In genomic region chr9:16627967-16628366, GRCh38 we compare ENCODE assay signal across 7 cellular contexts.
DNase-seq lines count a peak whose midpoint lies in the region; ATAC-seq and TF ChIP-seq lines count a peak whose summit lies in the region.

No MANE protein-coding gene starts in this region.

- H3K27ac ChIP-seq in transverse colon (peak overlapping the region; percentile 45 to 74 (median 56)), RWPE1 (no peak overlapping the region), substantia nigra (ENCODE audit: low read depth, low read length, poor library complexity, severe bottlenecking) (no peak overlapping the region)

- no peaks in the 10 kb centered on the region for H3K27me3 ChIP-seq in transverse colon

- TF ChIP-seq CTCF in transverse colon (IDR thresholded peaks at IDR 0.05) (no peak), RWPE1 (conservative IDR thresholded peaks at IDR 0.05; ENCODE audit: low read depth) (no peak)

- 63 to 70% methylated on average over 4 to 6 of the region's 6 CpGs for WGBS in transverse colon (ENCODE audit: low coverage in 1 of 2), 2 donors

- H3K9me3 ChIP-seq in transverse colon = no peaks in the 10 kb centered on the region

- intact Hi-C loops in transverse colon (cut with DNase I; ENCODE audit: low total_unique reads) = no loop called here

- TF ChIP-seq POLR2A in transverse colon (IDR thresholded peaks at IDR 0.05) = no peak

- H3K4me1 ChIP-seq in transverse colon = peaks cover 6 to 23% (median 13%) of the 10 kb centered on the region in 4 donors

- no peak for ATAC-seq in HG02610 (IDR thresholded peaks at IDR 0.05; ENCODE audit: unreplicated experiment)

- H3K36me3 ChIP-seq in transverse colon = no peaks in the 10 kb centered on the region

- CTCF ChIA-PET in RWPE1 (lab: Yijun Ruan, JAX) = interaction anchor here (0.6 to 1.0 kb wide), 2 partner anchors 13 to 873 kb away, joined by 3 to 4 read pairs; no protein-coding TSS in a partner anchor

- H3K4me3 ChIP-seq in transverse colon = no peak overlapping the region

- DNase-seq in HT1080 (ENCODE audit: low read depth) (peak; percentile 89), amniotic epithelial cell (ENCODE audit: low read depth) (peak; percentile 82), iris pigment epithelial cell (ENCODE audit: low read depth) (peak; percentile 97), transverse colon (no peak), RWPE1 (ENCODE audit: low spot score) (no peak), substantia nigra (lab: John Stamatoyannopoulos, UW) (no peak)

- POLR2A ChIA-PET in RWPE1 (lab: Yijun Ruan, JAX; ENCODE audit: low non-redundant PET) = no interaction called here

- in situ Hi-C loops in transverse colon (cut with MboI; ENCODE audit: low pct_ligation_motif_present in 1 of 4, low pct_unique_long_range_greater_than_20kb in 1 of 4, low sequenced_read_pairs in 3 of 4) = no loop called here

- TF ChIP-seq EP300 in transverse colon (IDR thresholded peaks at IDR 0.05; ENCODE audit: low read depth) = no peak

Comparison
In these comparisons a context has a peak if more than half of its experiments do, and no peak if none do; other contexts are left out.
1. DNase-seq: peak in HT1080 (single experiment), amniotic epithelial cell (single experiment) and iris pigment epithelial cell (single experiment); none in transverse colon (single experiment), RWPE1 (single experiment) and substantia nigra (0 of 49).
2. H3K27ac ChIP-seq: peak in transverse colon (4 of 4); none in RWPE1 (single experiment) and substantia nigra (single experiment).